In the genomic region with DNA sequence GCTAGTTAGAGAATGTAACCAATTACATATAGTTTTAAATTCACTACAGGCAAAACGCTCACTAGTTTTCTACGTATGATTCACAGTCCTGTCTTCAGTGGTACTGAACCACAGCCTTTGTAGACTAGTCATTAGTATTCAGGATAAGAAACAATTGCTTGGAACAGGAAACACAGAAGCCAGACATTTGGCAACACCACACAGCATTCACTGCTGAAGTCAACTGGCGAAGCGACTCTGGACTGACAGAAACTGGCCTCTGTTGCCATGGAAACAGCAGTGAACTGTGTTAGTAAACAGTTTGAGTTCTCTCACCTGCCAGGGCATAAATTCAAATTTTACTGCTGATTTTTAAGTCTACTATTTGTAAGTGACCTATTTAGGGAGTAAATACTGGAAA, we compare ENCODE assay signal across 10 cellular contexts. TPM values are rescaled to one million over a fixed set of nuclear protein-coding genes. Genes with fewer than 3 reads are reported as not detected.
A peak's percentile ranks its signal among the peaks of the same experiment; 100 is the strongest.
DNase-seq lines count a peak whose midpoint lies in the region; ATAC-seq and TF ChIP-seq lines count a peak whose summit lies in the region.
"Had no signal": no experiment of that assay in that cellular context is flagged by ENCODE, and none has a peak within 500 bp of the region (broad histone marks: within the 10 kb centered on the region; RNA-seq: fewer than 3 reads in every experiment).

No MANE protein-coding gene starts in this region.

- peak; percentile 80 for DNase-seq in NCI-H2081 treated with DMSO at 0.1 percent for 48 hours (lab: John Stamatoyannopoulos, UW)
- no peak for DNase-seq in endodermal cell
- peak; percentile 81 for DNase-seq in midbrain (lab: John Stamatoyannopoulos, UW)
- no peak for DNase-seq in tibial nerve (ENCODE audit: low spot score in 2 of 2)
- DNase-seq in D341Med (ENCODE audit: low spot score): no peak

- H3K27ac ChIP-seq in DOHH2 (ENCODE audit: low read depth, low read length) (peak overlapping the region; percentile 70), endodermal cell (ENCODE audit: low read depth, low read length) (peak overlapping the region; percentile 74), tibial nerve (no peak overlapping the region)

- H3K4me2 ChIP-seq in DOHH2 (ENCODE audit: low read length): peak overlapping the region; percentile 59

- peaks cover 15% of the 10 kb centered on the region for H3K9me3 Mint-ChIP-seq in endodermal cell

- peaks cover 15% of the 10 kb centered on the region for H3K36me3 Mint-ChIP-seq in endodermal cell (ENCODE audit: low read depth)

- peaks cover 5% of the 10 kb centered on the region; the same call in 1 of the 2 replicates for H3K36me3 ChIP-seq in DOHH2 (ENCODE audit: control insufficient read depth, low read length)
- peaks cover 3% of the 10 kb centered on the region for H3K36me3 ChIP-seq in endodermal cell (ENCODE audit: control insufficient read depth, insufficient read depth, low read length)
- H3K36me3 ChIP-seq in tibial nerve: no peaks in the 10 kb centered on the region
- H3K36me3 ChIP-seq: Peyer's patch had no signal

- H4K20me1 ChIP-seq in DOHH2 (ENCODE audit: control insufficient read depth, insufficient read depth, low read depth, low read length): no peaks in the 10 kb centered on the region

- no peak overlapping the region for H3K27ac Mint-ChIP-seq in endodermal cell

- no peak overlapping the region for H3K9ac ChIP-seq in endodermal cell (ENCODE audit: extremely low read depth, low read length, poor library complexity, severe bottlenecking)

- TF ChIP-seq EP300 in tibial nerve (IDR thresholded peaks at IDR 0.05): no peak

- no peaks in the 10 kb centered on the region for H3K9me2 ChIP-seq in DOHH2 (replicated peaks; ENCODE audit: control insufficient read depth, low read length)

- peak overlapping the region; percentile 46 for H3K4me3 ChIP-seq in DOHH2 (ENCODE audit: low read length)
- peak overlapping the region; percentile 22 for H3K4me3 ChIP-seq in endodermal cell (ENCODE audit: low read length)
- H3K4me3 ChIP-seq in tibial nerve: no peak overlapping the region
- H3K4me3 ChIP-seq: lung, Peyer's patch had no signal

- H3K4me1 Mint-ChIP-seq in endodermal cell: peaks cover 7% of the 10 kb centered on the region

- H3K4me1 ChIP-seq in DOHH2 (ENCODE audit: control insufficient read depth, low read length) (peaks cover 76% of the 10 kb centered on the region), endodermal cell (ENCODE audit: control insufficient read depth, insufficient read depth, low read length) (no peaks in the 10 kb centered on the region), tibial nerve (peaks cover 0 to 5% (median 0%) of the 10 kb centered on the region in 4 donors)
- H3K4me1 ChIP-seq: Peyer's patch had no signal

- no peaks in the 10 kb centered on the region for H3K27me3 Mint-ChIP-seq in endodermal cell (ENCODE audit: insufficient read depth)

- peaks cover 4% of the 10 kb centered on the region for H3K79me2 ChIP-seq in DOHH2 (ENCODE audit: control insufficient read depth, low read length)

- TF ChIP-seq CTCF in DOHH2 (IDR thresholded peaks at IDR 0.05; ENCODE audit: low read depth, low read length, poor library complexity, severe bottlenecking) (no peak), endodermal cell (conservative IDR thresholded peaks at IDR 0.05) (no peak), tibial nerve (IDR thresholded peaks at IDR 0.05) (no peak)

- no peaks in the 10 kb centered on the region for H3K27me3 ChIP-seq in DOHH2 (ENCODE audit: control insufficient read depth, low read length)
- no peaks in the 10 kb centered on the region for H3K27me3 ChIP-seq in endodermal cell (ENCODE audit: control insufficient read depth, insufficient read depth, low read length, poor library complexity, severe bottlenecking)
- H3K27me3 ChIP-seq in tibial nerve: no peaks in the 10 kb centered on the region
- H3K27me3 ChIP-seq: Peyer's patch had no signal

- ATAC-seq in GM21786 (IDR thresholded peaks at IDR 0.05; ENCODE audit: unreplicated experiment): no peak
- ATAC-seq in GM18517 (IDR thresholded peaks at IDR 0.05; ENCODE audit: unreplicated experiment): no peak

- H3K9me3 ChIP-seq in DOHH2 (ENCODE audit: control insufficient read depth, insufficient read depth, low read length) (peaks cover 9% of the 10 kb centered on the region; the same call in 1 of the 2 replicates), endodermal cell (ENCODE audit: control insufficient read depth, low read length) (peaks cover 42% of the 10 kb centered on the region), tibial nerve (peaks cover 0 to 5% (median 0%) of the 10 kb centered on the region in 4 donors)
- H3K9me3 ChIP-seq: Peyer's patch had no signal

- no peak overlapping the region for H3K4me3 Mint-ChIP-seq in endodermal cell

- no peaks in the 10 kb centered on the region; the same call in 1 of the 2 replicates for H3F3A ChIP-seq in DOHH2 (ENCODE audit: control insufficient read depth, insufficient read depth)

- no peak for TF ChIP-seq POLR2A in tibial nerve (IDR thresholded peaks at IDR 0.05)

- WGBS in endodermal cell (ENCODE audit: insufficient coverage in 1 of 2, insufficient read length in 1 of 2), 2 experiments: 62 to 86% methylated on average over 4 of the region's 4 CpGs
- 31 to 34% methylated on average over 4 of the region's 4 CpGs for WGBS in tibial nerve, 2 donors

RNA-seq across cellular contexts. Expression of a gene that starts 57.6 kb away (rescaled TPM):
- 10 to 100 TPM; 45.1 to 70.2 TPM for total RNA-seq in endodermal cell
- 68.7 TPM for polyA plus RNA-seq in endodermal cell (2013, experiment 1 of 2)
- polyA plus RNA-seq in endodermal cell (2013, experiment 2 of 2): 59.2 TPM
- total RNA-seq in tibial nerve: 10 to 100 TPM; 20.7 to 34.5 (median 28.0) TPM

Comparison
In these comparisons a context has a peak if more than half of its experiments do, and no peak if none do; other contexts are left out.
1. H3K27ac ChIP-seq: peak in DOHH2 (single experiment) and endodermal cell (single experiment); none in tibial nerve (0 of 4).
2. H3K4me3 ChIP-seq: peak in DOHH2 (single experiment) and endodermal cell (single experiment); none in tibial nerve (0 of 4).
3. DNase-seq: peak in NCI-H2081 treated with DMSO at 0.1 percent for 48 hours (single experiment) and midbrain (single experiment); none in endodermal cell (single experiment), tibial nerve (0 of 2) and D341Med (single experiment).